8 cellular contexts compared by ENCODE assay signal in genomic region chr1:112713466-112714312, GRCh38. TPM values are rescaled to one million over a fixed set of nuclear protein-coding genes. Genes with fewer than 3 reads are reported as not detected.
DNase-seq lines count a peak whose midpoint lies in the region; ATAC-seq and TF ChIP-seq lines count a peak whose summit lies in the region.

No MANE protein-coding gene starts in this region.

- WGBS in heart right ventricle, 2 donors, result 42 to 48% methylated on average over 14 of the region's 14 CpGs

- peaks cover 14% of the 10 kb centered on the region for H4K20me1 ChIP-seq in BLaER1

- intact Hi-C loops in heart right ventricle (cut with DNase I), result loop anchor here in 8 of 10 donors (2.0 to 10.0 kb wide), 6 partner anchors 95 to 961 kb away; partner anchors contain the start of genes LRIG2 (in 5 of the 8), CAPZA1 (in 1 of the 8), SLC16A1 (in 1 of the 8) and ST7L (in 1 of the 8)

- H3K9me3 ChIP-seq in BLaER1 (no peaks in the 10 kb centered on the region), heart right ventricle (no peaks in the 10 kb centered on the region)

- peaks cover 21% of the 10 kb centered on the region for H3K27me3 ChIP-seq in BLaER1
- H3K27me3 ChIP-seq in heart right ventricle, result peaks cover 0 to 16% (median 0%) of the 10 kb centered on the region in 7 donors

- H3K4me3 ChIP-seq in BLaER1, result peak overlapping the region; percentile 75
- peak overlapping the region; percentile 55 to 81 (median 71) for H3K4me3 ChIP-seq in heart right ventricle
- H3K4me3 ChIP-seq in skeletal muscle cell (ENCODE audit: low read depth, low read length), result peak overlapping the region; percentile 71

- H3K4me2 ChIP-seq in BLaER1, result peak overlapping the region; percentile 99

- no peaks in the 10 kb centered on the region for H3K36me3 ChIP-seq in BLaER1
- H3K36me3 ChIP-seq in heart right ventricle, result no peaks in the 10 kb centered on the region

- no peak overlapping the region for H3K27ac ChIP-seq in BLaER1
- peak overlapping the region in 7 of 10 donors; percentile 2 to 88 (median 61) for H3K27ac ChIP-seq in heart right ventricle

- H3K4me1 ChIP-seq in BLaER1, result peaks cover 44% of the 10 kb centered on the region
- H3K4me1 ChIP-seq in heart right ventricle, result peaks cover 2 to 32% (median 23%) of the 10 kb centered on the region in 9 donors

- TF ChIP-seq CTCF in heart right ventricle (IDR thresholded peaks at IDR 0.05), result no peak

- H3K9ac ChIP-seq in BLaER1, result peak overlapping the region; percentile 64; the same call in 1 of the 2 replicates

- ATAC-seq in GM21529 (IDR thresholded peaks at IDR 0.05; ENCODE audit: unreplicated experiment) (peak; percentile 38), heart right ventricle (peak in 1 of 8 donors; percentile 6), GM21737 (IDR thresholded peaks at IDR 0.05; ENCODE audit: unreplicated experiment) (no peak), HG02970 (IDR thresholded peaks at IDR 0.05; ENCODE audit: low FRiP score, unreplicated experiment) (no peak)

- DNase-seq in SIG-M5 treated with dmso at 0.1 percent for 504 hours (lab: John Stamatoyannopoulos, UW; ENCODE audit: unreplicated experiment) (peak; percentile 80), heart right ventricle (no peak), skeletal muscle cell (ENCODE audit: low read depth) (no peak), NCI-H128 (lab: John Stamatoyannopoulos, UW; ENCODE audit: unreplicated experiment) (no peak)

RNA-seq across cellular contexts. Expression of gene PPM1J, which starts 1.4 kb away (rescaled TPM):
- 10 to 100 TPM in 1 of 10 donors, 1 to 10 TPM in 9; 5.8 to 11.0 (median 8.5) TPM for total RNA-seq in heart right ventricle
- 1 to 10 TPM; 2.4 to 8.4 TPM for polyA plus RNA-seq in heart right ventricle

RNA-seq across cellular contexts. Expression of gene RHOC, which starts 6.8 kb away (rescaled TPM):
- total RNA-seq in heart right ventricle, result 100 to 1,000 TPM; 115 to 225 (median 158) TPM
- polyA plus RNA-seq in heart right ventricle, result 100 to 1,000 TPM; 156 to 408 TPM

RNA-seq across cellular contexts. Expression of gene MOV10, which starts 39.2 kb away (rescaled TPM):
- 10 to 100 TPM in 8 of 10 donors, 1 to 10 TPM in 2; 6.3 to 25.8 (median 13.9) TPM for total RNA-seq in heart right ventricle
- 10 to 100 TPM; 17.8 to 69.4 TPM for polyA plus RNA-seq in heart right ventricle
